ENCODE assay signal across 1 cellular context in the genomic region with DNA sequence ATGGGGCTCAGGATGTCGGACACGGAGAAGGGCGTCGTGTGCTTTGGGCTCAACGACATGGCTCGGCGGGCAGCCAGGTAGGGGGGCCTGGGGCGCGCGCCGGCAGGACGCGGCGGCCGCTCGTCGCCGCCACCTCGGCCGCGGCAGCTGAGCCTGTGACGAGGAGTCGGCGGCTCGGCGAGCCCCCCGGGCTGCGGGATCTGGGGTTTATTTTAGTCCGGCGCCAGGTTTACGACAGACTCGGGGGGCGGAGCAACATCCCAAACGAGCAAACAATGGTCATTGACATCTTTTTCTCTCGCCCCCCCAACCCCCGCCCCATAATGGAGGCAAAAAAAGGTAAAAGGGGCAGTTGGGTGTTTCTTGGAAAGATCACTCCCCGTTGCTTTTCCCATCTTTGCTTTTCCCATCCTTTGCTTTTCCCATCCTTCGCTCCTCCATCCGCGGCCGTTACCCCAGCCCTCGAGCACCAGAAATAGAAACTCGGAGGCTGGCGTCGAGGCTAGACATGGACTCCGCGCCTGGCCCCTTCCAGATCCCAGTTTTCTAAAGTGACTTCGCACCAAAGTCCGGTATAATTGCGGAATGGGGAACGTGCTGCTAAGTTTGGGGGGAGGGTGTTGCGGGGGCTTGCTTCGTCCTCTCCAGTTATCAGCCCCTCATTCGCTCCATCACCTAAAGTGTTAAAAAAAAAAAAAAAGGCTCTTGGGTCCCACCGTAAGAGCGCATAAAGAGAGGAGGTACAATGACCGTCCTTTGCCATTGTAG.
TF ChIP-seq lines count a peak whose summit lies in the region.

A gene (minus strand): TSS at position 186 of the 768 bp plus-strand sequence. CDS start 127 bp downstream, at position 59.

TF ChIP-seq in neural cell, 6 proteins besides CTCF, POLR2A, EP300 and RAD21 (continued from another document):
- TF ChIP-seq, protein P1, sequence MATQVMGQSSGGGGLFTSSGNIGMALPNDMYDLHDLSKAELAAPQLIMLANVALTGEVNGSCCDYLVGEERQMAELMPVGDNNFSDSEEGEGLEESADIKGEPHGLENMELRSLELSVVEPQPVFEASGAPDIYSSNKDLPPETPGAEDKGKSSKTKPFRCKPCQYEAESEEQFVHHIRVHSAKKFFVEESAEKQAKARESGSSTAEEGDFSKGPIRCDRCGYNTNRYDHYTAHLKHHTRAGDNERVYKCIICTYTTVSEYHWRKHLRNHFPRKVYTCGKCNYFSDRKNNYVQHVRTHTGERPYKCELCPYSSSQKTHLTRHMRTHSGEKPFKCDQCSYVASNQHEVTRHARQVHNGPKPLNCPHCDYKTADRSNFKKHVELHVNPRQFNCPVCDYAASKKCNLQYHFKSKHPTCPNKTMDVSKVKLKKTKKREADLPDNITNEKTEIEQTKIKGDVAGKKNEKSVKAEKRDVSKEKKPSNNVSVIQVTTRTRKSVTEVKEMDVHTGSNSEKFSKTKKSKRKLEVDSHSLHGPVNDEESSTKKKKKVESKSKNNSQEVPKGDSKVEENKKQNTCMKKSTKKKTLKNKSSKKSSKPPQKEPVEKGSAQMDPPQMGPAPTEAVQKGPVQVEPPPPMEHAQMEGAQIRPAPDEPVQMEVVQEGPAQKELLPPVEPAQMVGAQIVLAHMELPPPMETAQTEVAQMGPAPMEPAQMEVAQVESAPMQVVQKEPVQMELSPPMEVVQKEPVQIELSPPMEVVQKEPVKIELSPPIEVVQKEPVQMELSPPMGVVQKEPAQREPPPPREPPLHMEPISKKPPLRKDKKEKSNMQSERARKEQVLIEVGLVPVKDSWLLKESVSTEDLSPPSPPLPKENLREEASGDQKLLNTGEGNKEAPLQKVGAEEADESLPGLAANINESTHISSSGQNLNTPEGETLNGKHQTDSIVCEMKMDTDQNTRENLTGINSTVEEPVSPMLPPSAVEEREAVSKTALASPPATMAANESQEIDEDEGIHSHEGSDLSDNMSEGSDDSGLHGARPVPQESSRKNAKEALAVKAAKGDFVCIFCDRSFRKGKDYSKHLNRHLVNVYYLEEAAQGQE (IDR thresholded peaks at IDR 0.05; ENCODE audit: borderline replicate concordance), result no peak
